Comparison of ENCODE assay signal across 1 cellular context in genomic region chr3:134059680-134060560, GRCh38.
TF ChIP-seq lines count a peak whose summit lies in the region.

No MANE protein-coding gene starts in this region.

TF ChIP-seq in HepG2, 621 proteins besides CTCF, POLR2A, EP300 and RAD21 (continued from another document and continues in another):
- TF ChIP-seq ZBTB25 (CRISPR knock-in tag; IDR thresholded peaks at IDR 0.05) (no peak), IRF9 (CRISPR knock-in tag; IDR thresholded peaks at IDR 0.05; ENCODE audit: borderline replicate concordance) (no peak), SIX4 (CRISPR knock-in tag; IDR thresholded peaks at IDR 0.05) (no peak), GABPB1 (CRISPR knock-in tag; IDR thresholded peaks at IDR 0.05) (no peak), HDAC2 (CRISPR knock-in tag; IDR thresholded peaks at IDR 0.05) (peak; percentile 51), ZBTB2 (CRISPR knock-in tag; IDR thresholded peaks at IDR 0.05; ENCODE audit: low read depth) (no peak), ZNF576 (CRISPR knock-in tag; IDR thresholded peaks at IDR 0.05) (no peak), SMAD9 (CRISPR knock-in tag; IDR thresholded peaks at IDR 0.05) (no peak), ZNF891 (CRISPR knock-in tag; IDR thresholded peaks at IDR 0.05) (no peak), ZBTB34 (CRISPR knock-in tag; IDR thresholded peaks at IDR 0.05) (no peak), PBX3 (CRISPR knock-in tag; IDR thresholded peaks at IDR 0.05; ENCODE audit: borderline replicate concordance) (no peak), ZNF160 (CRISPR knock-in tag; IDR thresholded peaks at IDR 0.05) (no peak), ZNF513 (CRISPR knock-in tag; conservative IDR thresholded peaks at IDR 0.05) (no peak), MBD4 (IDR thresholded peaks at IDR 0.05; ENCODE audit: borderline replicate concordance, low read length) (no peak), SRY (CRISPR knock-in tag; IDR thresholded peaks at IDR 0.05) (no peak), PCBP2 (optimal IDR thresholded peaks at IDR 0.05; ENCODE audit: low read depth, low read length, poor library complexity, severe bottlenecking) (no peak), ZNF740 (CRISPR knock-in tag; IDR thresholded peaks at IDR 0.05) (no peak), CEBPB (IDR thresholded peaks at IDR 0.05; ENCODE audit: borderline replicate concordance, low read depth, low read length) (no peak), ETV5 (CRISPR knock-in tag; IDR thresholded peaks at IDR 0.05; ENCODE audit: borderline replicate concordance) (0 out of 2 replicates have a peak, but pooled peaks have one; percentile 33), TFDP1 (CRISPR knock-in tag; IDR thresholded peaks at IDR 0.05; ENCODE audit: borderline replicate concordance) (no peak), SMAD3 (CRISPR knock-in tag; IDR thresholded peaks at IDR 0.05) (0 out of 2 replicates have a peak, but pooled peaks have one; percentile 19), ZSCAN31 (CRISPR knock-in tag; IDR thresholded peaks at IDR 0.05; ENCODE audit: low read depth) (no peak), TOPORS (CRISPR knock-in tag; IDR thresholded peaks at IDR 0.05) (no peak), SMYD3 (CRISPR knock-in tag; IDR thresholded peaks at IDR 0.05) (no peak), ZNF407 (CRISPR knock-in tag; IDR thresholded peaks at IDR 0.05; ENCODE audit: not compliant biosample characterization) (no peak), FOXA1 (IDR thresholded peaks at IDR 0.05) (no peak), FOXA1 (CRISPR knock-in tag; IDR thresholded peaks at IDR 0.05) (peak; percentile 35; the same call in 1 of the 2 replicates), HMGXB4 (CRISPR knock-in tag; IDR thresholded peaks at IDR 0.05; ENCODE audit: borderline replicate concordance in 1 of 2, low read depth in 1 of 2) (no peak), JARID2 (CRISPR knock-in tag; IDR thresholded peaks at IDR 0.05; ENCODE audit: insufficient replicate concordance) (no peak), BRF2 (CRISPR knock-in tag; IDR thresholded peaks at IDR 0.05) (no peak)
